ENCODE assay signal across 12 cellular contexts in the genomic region with DNA sequence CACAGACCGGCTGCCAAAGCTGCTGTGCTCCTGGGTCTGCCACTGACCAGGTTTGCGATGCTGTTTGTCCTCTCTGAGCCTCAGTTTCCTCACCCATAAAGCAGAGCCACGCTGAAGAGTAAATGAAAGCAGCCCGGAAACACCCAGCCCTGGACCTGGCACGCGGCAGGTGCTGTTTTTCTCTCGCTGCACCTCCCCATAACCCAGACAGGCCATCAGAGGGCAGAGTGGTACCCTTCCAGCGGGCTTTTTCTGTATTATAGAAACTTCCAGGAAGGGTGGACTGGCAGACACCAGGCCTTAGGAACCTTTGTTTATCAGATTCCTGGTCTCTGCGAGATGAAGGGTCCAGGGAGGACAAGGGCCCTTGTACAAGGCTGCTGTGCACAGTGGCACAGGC. TPM values are rescaled to one million over a fixed set of nuclear protein-coding genes. Genes with fewer than 3 reads are reported as not detected.
DNase-seq lines count a peak whose midpoint lies in the region; ATAC-seq and TF ChIP-seq lines count a peak whose summit lies in the region.
"Had no signal": no experiment of that assay in that cellular context is flagged by ENCODE, and none has a peak within 500 bp of the region (broad histone marks: within the 10 kb centered on the region; RNA-seq: fewer than 3 reads in every experiment).

No MANE protein-coding gene starts in this region.

- H3K4me1 Mint-ChIP-seq in type B pancreatic cell (ENCODE audit: unreplicated experiment) = peaks cover 4% of the 10 kb centered on the region
- H3K4me1 Mint-ChIP-seq: activated naive CD8-positive, alpha-beta T cell treated with anti-CD3 and anti-CD28 coated beads, Interleukin-2, amount 10 ng/mL, durations not matched to agents 7 days and 5 days; CD4-positive, alpha-beta memory T cell had no signal

- no peak overlapping the region for H3K27ac Mint-ChIP-seq in type B pancreatic cell
- H3K27ac Mint-ChIP-seq: activated CD4-positive, alpha-beta T cell treated with anti-CD3 and anti-CD28 coated beads, Interleukin-2, amount 10 ng/mL, durations not matched to agents 24 days and 14 days; activated naive CD8-positive, alpha-beta T cell treated with anti-CD3 and anti-CD28 coated beads, Interleukin-2, amount 10 ng/mL, durations not matched to agents 7 days and 5 days; CD4-positive, alpha-beta memory T cell had no signal

- H3K9me2 ChIP-seq in OCI-LY1 (ENCODE audit: low read depth, low read length) = no peaks in the 10 kb centered on the region

- H3K9ac ChIP-seq in OCI-LY1 (ENCODE audit: low read length) = no peak overlapping the region

- no peak overlapping the region for H3K4me3 Mint-ChIP-seq in type B pancreatic cell
- H3K4me3 Mint-ChIP-seq: activated CD4-positive, alpha-beta T cell treated with anti-CD3 and anti-CD28 coated beads, Interleukin-2, amount 10 ng/mL, durations not matched to agents 24 days and 14 days; activated naive CD8-positive, alpha-beta T cell treated with anti-CD3 and anti-CD28 coated beads, Interleukin-2, amount 10 ng/mL, durations not matched to agents 7 days and 5 days; CD4-positive, alpha-beta memory T cell had no signal

- TF ChIP-seq CTCF in left ventricle myocardium inferior (IDR thresholded peaks at IDR 0.05; ENCODE audit: borderline replicate concordance) (peak; percentile 29), OCI-LY1 (IDR thresholded peaks at IDR 0.05; ENCODE audit: low read length) (peak; percentile 37), fibroblast of pulmonary artery (IDR thresholded peaks at IDR 0.05; ENCODE audit: low read length, missing control alignments) (peak; percentile 3), type B pancreatic cell (conservative IDR thresholded peaks at IDR 0.05) (peak; percentile 20), lower lobe of right lung (IDR thresholded peaks at IDR 0.05) (no peak), coronary artery (IDR thresholded peaks at IDR 0.05) (no peak)

- H3K27me3 Mint-ChIP-seq in type B pancreatic cell = peaks cover 63% of the 10 kb centered on the region

- peaks cover 98% of the 10 kb centered on the region for H3K27me3 ChIP-seq in left ventricle myocardium inferior (ENCODE audit: low read depth)
- H3K27me3 ChIP-seq in OCI-LY1 (ENCODE audit: insufficient read depth, low read length) = peaks cover 5% of the 10 kb centered on the region
- H3K27me3 ChIP-seq in lower lobe of right lung (ENCODE audit: low read depth) = peaks cover 70% of the 10 kb centered on the region

- no peak overlapping the region for H3K27ac ChIP-seq in left ventricle myocardium inferior (replicated peaks)
- no peak overlapping the region for H3K27ac ChIP-seq in OCI-LY1 (ENCODE audit: low read depth, low read length, poor library complexity, severe bottlenecking)
- H3K27ac ChIP-seq in lower lobe of right lung = no peak overlapping the region
- H3K27ac ChIP-seq in coronary artery = no peak overlapping the region
- H3K27ac ChIP-seq: left lung had no signal

- H3K4me2 ChIP-seq in OCI-LY1 (ENCODE audit: low read length) = no peak overlapping the region

- intact Hi-C loops in left ventricle myocardium inferior (cut with micrococcal nuclease) (no loop called here), left ventricle myocardium superior (cut with micrococcal nuclease) (no loop called here), lower lobe of right lung (cut with DNase I) (no loop called here)

- no peak overlapping the region for H3K4me3 ChIP-seq in left ventricle myocardium inferior
- no peak overlapping the region for H3K4me3 ChIP-seq in OCI-LY1 (ENCODE audit: low read depth, low read length, poor library complexity, severe bottlenecking)
- no peak overlapping the region for H3K4me3 ChIP-seq in fibroblast of pulmonary artery (replicated peaks; ENCODE audit: low read depth, low read length)
- no peak overlapping the region for H3K4me3 ChIP-seq in lower lobe of right lung
- H3K4me3 ChIP-seq in coronary artery = no peak overlapping the region
- H3K4me3 ChIP-seq: left lung had no signal

- H3K9me3 ChIP-seq in left ventricle myocardium inferior (replicated peaks) (no peaks in the 10 kb centered on the region), OCI-LY1 (ENCODE audit: low read length) (no peaks in the 10 kb centered on the region), lower lobe of right lung (no peaks in the 10 kb centered on the region)
- H3K9me3 ChIP-seq: left lung had no signal

- H3K36me3 Mint-ChIP-seq in type B pancreatic cell = no peaks in the 10 kb centered on the region
- H3K36me3 Mint-ChIP-seq: activated naive CD8-positive, alpha-beta T cell treated with anti-CD3 and anti-CD28 coated beads, Interleukin-2, amount 10 ng/mL, durations not matched to agents 7 days and 5 days; CD4-positive, alpha-beta memory T cell had no signal

- DNase-seq in left ventricle myocardium inferior (no peak), left ventricle myocardium superior (no peak), fibroblast of pulmonary artery (ENCODE audit: low read depth) (no peak), type B pancreatic cell (ENCODE audit: extremely low spot score, unreplicated experiment) (no peak), lower lobe of right lung (no peak), coronary artery (ENCODE audit: low spot score) (no peak)
- DNase-seq: activated CD4-positive, alpha-beta T cell treated with anti-CD3 and anti-CD28 coated beads, Interleukin-2, amount 10 ng/mL, durations not matched to agents 24 days and 14 days; activated naive CD8-positive, alpha-beta T cell treated with anti-CD3 and anti-CD28 coated beads, Interleukin-2, amount 10 ng/mL, durations not matched to agents 7 days and 5 days; CD4-positive, alpha-beta memory T cell; left lung had no signal

- peaks cover 8% of the 10 kb centered on the region for H3K4me1 ChIP-seq in left ventricle myocardium inferior
- H3K4me1 ChIP-seq in OCI-LY1 (ENCODE audit: insufficient read depth, low read length, severe bottlenecking) = no peaks in the 10 kb centered on the region
- H3K4me1 ChIP-seq in lower lobe of right lung = no peaks in the 10 kb centered on the region
- H3K4me1 ChIP-seq: left lung had no signal

- H3K9me3 Mint-ChIP-seq in type B pancreatic cell = no peaks in the 10 kb centered on the region
- H3K9me3 Mint-ChIP-seq: activated CD4-positive, alpha-beta T cell treated with anti-CD3 and anti-CD28 coated beads, Interleukin-2, amount 10 ng/mL, durations not matched to agents 24 days and 14 days; activated naive CD8-positive, alpha-beta T cell treated with anti-CD3 and anti-CD28 coated beads, Interleukin-2, amount 10 ng/mL, durations not matched to agents 7 days and 5 days; CD4-positive, alpha-beta memory T cell had no signal

- H3F3A ChIP-seq in OCI-LY1 (ENCODE audit: insufficient read depth, low read length) = no peaks in the 10 kb centered on the region

- no peaks in the 10 kb centered on the region for H3K79me2 ChIP-seq in OCI-LY1 (ENCODE audit: insufficient read depth, low read length)

- H2AFZ ChIP-seq in OCI-LY1 (ENCODE audit: low read length) = no peak overlapping the region

- no peaks in the 10 kb centered on the region for H3K36me3 ChIP-seq in left ventricle myocardium inferior
- H3K36me3 ChIP-seq in OCI-LY1 (ENCODE audit: insufficient read depth, low read length) = no peaks in the 10 kb centered on the region
- no peaks in the 10 kb centered on the region for H3K36me3 ChIP-seq in lower lobe of right lung
- H3K36me3 ChIP-seq: left lung had no signal

- ATAC-seq in left ventricle myocardium superior (no peak), lower lobe of right lung (no peak), GM18861 (IDR thresholded peaks at IDR 0.05; ENCODE audit: unreplicated experiment) (no peak)
- ATAC-seq: left lung had no signal

- no peaks in the 10 kb centered on the region for H4K20me1 ChIP-seq in OCI-LY1 (ENCODE audit: insufficient read depth, low read length)

RNA-seq across cellular contexts. Expression of gene FGF19, which starts 17.9 kb away (rescaled TPM):
- total RNA-seq in left ventricle myocardium inferior (not detected), left ventricle myocardium superior (not detected), type B pancreatic cell (ENCODE audit: low replicate concordance) (1.7 and 3.5 TPM in 2 replicates), lower lobe of right lung (not detected)
- total RNA-seq: activated CD4-positive, alpha-beta T cell treated with anti-CD3 and anti-CD28 coated beads, Interleukin-2, amount 10 ng/mL, durations not matched to agents 24 days and 14 days; activated naive CD8-positive, alpha-beta T cell treated with anti-CD3 and anti-CD28 coated beads, Interleukin-2, amount 10 ng/mL, durations not matched to agents 7 days and 5 days; CD4-positive, alpha-beta memory T cell; left lung had no signal

RNA-seq across cellular contexts. Expression of gene LTO1, which starts 46.6 kb away (rescaled TPM):
- 8.9 TPM for total RNA-seq in left ventricle myocardium inferior
- total RNA-seq in left ventricle myocardium superior = 10.9 TPM
- total RNA-seq in type B pancreatic cell (ENCODE audit: low replicate concordance) = 21.5 and 24.6 TPM in 2 replicates
- total RNA-seq in lower lobe of right lung = 23.7 TPM

RNA-seq across cellular contexts. Expression of gene FGF4, which starts 53.4 kb away (rescaled TPM):
- total RNA-seq in left ventricle myocardium inferior (not detected), left ventricle myocardium superior (not detected), type B pancreatic cell (ENCODE audit: low replicate concordance) (0.22 TPM in 1 of 2 replicates, not detected in the other), lower lobe of right lung (not detected)
- total RNA-seq: activated CD4-positive, alpha-beta T cell treated with anti-CD3 and anti-CD28 coated beads, Interleukin-2, amount 10 ng/mL, durations not matched to agents 24 days and 14 days; activated naive CD8-positive, alpha-beta T cell treated with anti-CD3 and anti-CD28 coated beads, Interleukin-2, amount 10 ng/mL, durations not matched to agents 7 days and 5 days; CD4-positive, alpha-beta memory T cell; left lung had no signal

Comparison
In these comparisons a context has a peak if more than half of its experiments do, and no peak if none do; other contexts are left out.
1. CTCF ChIP-seq: peak in left ventricle myocardium inferior (single experiment), OCI-LY1 (single experiment), fibroblast of pulmonary artery (single experiment) and type B pancreatic cell (single experiment); none in lower lobe of right lung (single experiment) and coronary artery (single experiment).